34 cellular contexts compared by ENCODE assay signal in genomic region chr3:129421236-129421883, GRCh38. TPM values are rescaled to one million over a fixed set of nuclear protein-coding genes. Genes with fewer than 3 reads are reported as not detected.
"Had no signal": no experiment of that assay in that cellular context is flagged by ENCODE, and none has a peak within 500 bp of the region (broad histone marks: within the 10 kb centered on the region; RNA-seq: fewer than 3 reads in every experiment).

No MANE protein-coding gene starts in this region.

- H3K4me3 ChIP-seq: esophagus squamous epithelium, gastroesophageal sphincter had no signal

- H3K9me3 Mint-ChIP-seq: activated CD8-positive, alpha-beta T cell treated with anti-CD3 and anti-CD28 coated beads for 36 hours; activated T-helper 17 cell treated with anti-CD3 and anti-CD28 coated beads, Interleukin-2, amount 50 U/mL, for 72 hours; effector memory CD8-positive, alpha-beta T cell; T-cell; T-helper 1 cell treated with Interleukin-12 subunit alpha and Interleukin-12 subunit beta and Interleukin-4 antibody, amounts not matched to agents 30 μg/mL and 1 μg/mL, for 36 hours; T-helper 2 cell treated with Interferon-gamma antibody and Interleukin-4, amounts not matched to agents 5 μg/mL and 100 μg/mL, for 36 hours had no signal

- H3K27ac ChIP-seq: brain microvascular endothelial cell, epithelial cell of prostate, esophagus squamous epithelium, gastroesophageal sphincter, WERI-Rb-1 had no signal

- H3K36me3 ChIP-seq: brain microvascular endothelial cell, esophagus squamous epithelium, gastroesophageal sphincter, WERI-Rb-1 had no signal

- DNase-seq: activated B cell treated with CpG ODN at 0.5 μM for 24 hours; activated CD4-positive, alpha-beta T cell treated with anti-CD3 and anti-CD28 coated beads for 48 hours; activated CD4-positive, alpha-beta T cell treated with anti-CD3 and anti-CD28 coated beads, Interleukin-2, amount 50 U/mL, for 1 hour; activated CD4-positive, alpha-beta T cell treated with anti-CD3 and anti-CD28 coated beads, Interleukin-2, amount 50 U/mL, for 48 hours; activated CD8-positive, alpha-beta memory T cell treated with anti-CD3 and anti-CD28 coated beads for 24 hours; activated CD8-positive, alpha-beta T cell treated with anti-CD3 and anti-CD28 coated beads for 36 hours; activated effector memory CD4-positive, alpha-beta T cell treated with Interleukin-2 at 50 U/mL for 16 hours; activated gamma-delta T cell treated with Interleukin-2 at 50 U/mL for 16 hours; activated naive CD4-positive, alpha-beta T cell treated with anti-CD3 and anti-CD28 coated beads, Interleukin-2, amount 50 U/mL, for 16 hours; activated naive CD4-positive, alpha-beta T cell treated with Interleukin-2 at 50 U/mL for 16 hours; amniotic stem cell; anterior cingulate cortex; brain microvascular endothelial cell; caudate nucleus; cortex of kidney; effector CD4-positive, alpha-beta T cell; effector memory CD8-positive, alpha-beta T cell; esophagus squamous epithelium; foreskin melanocyte; SW 1271; T-cell; T1000; WERI-Rb-1 had no signal

- H3K27me3 ChIP-seq: brain microvascular endothelial cell, esophagus squamous epithelium had no signal

- H3K27ac Mint-ChIP-seq: activated B cell treated with CpG ODN at 0.5 μM for 24 hours; activated CD8-positive, alpha-beta T cell treated with anti-CD3 and anti-CD28 coated beads for 36 hours; activated naive CD8-positive, alpha-beta T cell; effector memory CD8-positive, alpha-beta T cell; T-cell; T-helper 1 cell treated with Interleukin-12 subunit alpha and Interleukin-12 subunit beta and Interleukin-4 antibody, amounts not matched to agents 30 μg/mL and 1 μg/mL, for 36 hours; T-helper 2 cell treated with Interferon-gamma antibody and Interleukin-4, amounts not matched to agents 5 μg/mL and 100 μg/mL, for 36 hours had no signal

- H3K4me3 Mint-ChIP-seq: activated B cell treated with CpG ODN at 0.5 μM for 24 hours; activated CD8-positive, alpha-beta T cell treated with anti-CD3 and anti-CD28 coated beads for 36 hours; activated naive CD8-positive, alpha-beta T cell; activated T-helper 17 cell treated with anti-CD3 and anti-CD28 coated beads, Interleukin-2, amount 50 U/mL, for 72 hours; effector memory CD8-positive, alpha-beta T cell; T-cell; T-helper 1 cell treated with Interleukin-12 subunit alpha and Interleukin-12 subunit beta and Interleukin-4 antibody, amounts not matched to agents 30 μg/mL and 1 μg/mL, for 36 hours; T-helper 2 cell treated with Interferon-gamma antibody and Interleukin-4, amounts not matched to agents 5 μg/mL and 100 μg/mL, for 36 hours had no signal

- H3K9me3 ChIP-seq: esophagus squamous epithelium, gastroesophageal sphincter had no signal

- H3K27me3 Mint-ChIP-seq: activated B cell treated with CpG ODN at 0.5 μM for 24 hours; activated CD8-positive, alpha-beta T cell treated with anti-CD3 and anti-CD28 coated beads for 36 hours; activated naive CD8-positive, alpha-beta T cell; activated T-helper 17 cell treated with anti-CD3 and anti-CD28 coated beads, Interleukin-2, amount 50 U/mL, for 72 hours; T-cell had no signal

- H3K4me1 ChIP-seq: esophagus squamous epithelium had no signal

RNA-seq across cellular contexts. Expression of gene EFCAB12, which starts 7.1 kb away (rescaled TPM):
- total RNA-seq: bronchial epithelial cell, chondrocyte, dermis blood vessel endothelial cell, fibroblast of villous mesenchyme had no signal
- polyA plus RNA-seq: fibroblast of lung had no signal
